ENCODE assay signal across 8 cellular contexts in the genomic region with DNA sequence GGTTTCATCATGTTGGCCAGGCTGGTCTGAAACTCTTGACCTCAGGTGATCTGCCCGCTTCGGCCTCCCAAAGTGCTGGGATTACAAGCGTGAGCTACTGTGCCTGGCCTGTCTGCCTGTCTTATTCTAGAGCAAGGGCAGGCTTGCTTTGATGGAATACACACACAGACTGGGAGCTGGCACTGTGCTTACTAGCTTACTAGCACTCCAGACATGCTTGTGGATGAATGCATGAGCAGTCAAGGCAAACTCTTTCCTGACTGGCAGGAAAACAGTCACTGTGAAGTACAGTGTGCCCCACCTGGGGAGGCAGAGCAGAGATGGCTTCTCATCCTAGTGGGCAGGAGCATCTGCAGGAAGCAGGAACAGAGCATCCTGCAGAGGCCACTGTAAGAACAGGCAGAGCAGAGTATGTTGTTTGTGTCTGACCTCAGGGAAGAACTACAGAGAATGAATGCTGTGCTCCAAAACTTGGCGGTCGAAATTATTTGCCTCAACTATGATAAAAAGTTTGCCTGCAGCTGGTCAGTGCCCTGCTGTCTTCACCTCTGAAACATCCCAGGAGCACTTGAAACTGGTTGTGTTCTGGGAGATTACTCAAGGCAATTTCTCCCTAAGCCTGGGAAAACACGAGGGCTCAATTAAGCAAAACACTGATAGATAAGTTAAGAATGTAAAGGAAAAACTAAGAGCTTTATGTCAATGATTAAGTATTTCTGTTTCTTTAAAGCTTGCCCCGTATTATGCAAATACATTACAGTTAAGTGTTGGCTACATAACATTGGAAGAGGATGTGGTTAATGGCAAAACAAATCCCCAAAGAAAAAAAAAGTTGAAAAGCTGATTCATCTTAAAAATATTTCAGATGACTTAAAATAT.
DNase-seq lines count a peak whose midpoint lies in the region; ATAC-seq and TF ChIP-seq lines count a peak whose summit lies in the region.

No MANE protein-coding gene starts in this region.

- H3K79me2 ChIP-seq in mammary epithelial cell (ENCODE audit: insufficient read depth, low read length): no peaks in the 10 kb centered on the region

- peak; percentile 65 for DNase-seq in AG08396 (ENCODE audit: low spot score)
- DNase-seq in HT1080 (ENCODE audit: low read depth): peak; percentile 77
- DNase-seq in mammary epithelial cell: peak; percentile 54
- peak; percentile 30 to 54 for DNase-seq in lung microvascular endothelial cell (ENCODE audit: low read depth in 2 of 2)

- CTCF ChIA-PET in mammary epithelial cell (lab: Charles Lee; ENCODE audit: low non-redundant PET): no interaction called here

- H3K36me3 ChIP-seq in mammary epithelial cell (ENCODE audit: insufficient read depth, low read length): no peaks in the 10 kb centered on the region

- peaks cover 19% of the 10 kb centered on the region for H3K4me1 ChIP-seq in mammary epithelial cell (ENCODE audit: insufficient read depth, low read length)

- H3K9me3 ChIP-seq in mammary epithelial cell (replicated peaks; ENCODE audit: insufficient read depth, low read length): no peaks in the 10 kb centered on the region

- H3K4me3 ChIP-seq in mammary epithelial cell (replicated peaks in 1 of 3; ENCODE audit: insufficient read depth in 1 of 3, low read depth in 2 of 3, low read length in 3 of 3): no peak overlapping the region

- no peak overlapping the region for H3K27ac ChIP-seq in mammary epithelial cell (ENCODE audit: insufficient read depth, low read depth, low read length)

- no peak for ATAC-seq in GM18909 (IDR thresholded peaks at IDR 0.05; ENCODE audit: poor library complexity, unreplicated experiment)
- ATAC-seq in HG02763 (IDR thresholded peaks at IDR 0.05; ENCODE audit: unreplicated experiment): no peak
- ATAC-seq in HG02623 (IDR thresholded peaks at IDR 0.05; ENCODE audit: unreplicated experiment): no peak
- no peak for ATAC-seq in GM21515 (IDR thresholded peaks at IDR 0.05; ENCODE audit: unreplicated experiment)

- peak overlapping the region; percentile 24 for H2AFZ ChIP-seq in mammary epithelial cell (ENCODE audit: low read depth, low read length)

- dilution Hi-C loops in mammary epithelial cell (cut with HindIII; ENCODE audit: low sequenced_read_pairs): no loop called here

- 34% methylated on average over 6 of the region's 7 CpGs for WGBS in mammary epithelial cell (ENCODE audit: low coverage, missing lambda C conversion rate)

- BruUV-seq in mammary epithelial cell (replicated peaks; lab: Mats Ljungman, UMichigan): no TSS peak

- in situ Hi-C loops in mammary epithelial cell (cut with MboI; ENCODE audit: low sequenced_read_pairs in 2 of 2): no loop called here

- intact Hi-C loops in mammary epithelial cell (cut with micrococcal nuclease): no loop called here

- no peaks in the 10 kb centered on the region for H3K27me3 ChIP-seq in mammary epithelial cell (ENCODE audit: insufficient read depth, low read length)

- no peaks in the 10 kb centered on the region for H4K20me1 ChIP-seq in mammary epithelial cell (ENCODE audit: insufficient read depth, low read length)

- TF ChIP-seq CTCF in mammary epithelial cell (conservative IDR thresholded peaks at IDR 0.05 in 1 of 2, IDR thresholded peaks at IDR 0.05 in 1 of 2; ENCODE audit: extremely low read depth in 1 of 2, insufficient read depth in 1 of 2, low read depth in 1 of 2, low read length in 2 of 2): peak in 1 of 2 donors; percentile 56

- no peak overlapping the region for H3K9ac ChIP-seq in mammary epithelial cell (ENCODE audit: insufficient read depth, low read length)

- H3K4me2 ChIP-seq in mammary epithelial cell (ENCODE audit: insufficient read depth, low read depth, low read length): peak overlapping the region; percentile 49
